8 cellular contexts compared by ENCODE assay signal in genomic region chr4:12729384-12729783, GRCh38.
A peak's percentile ranks its signal among the peaks of the same experiment; 100 is the strongest.
DNase-seq lines count a peak whose midpoint lies in the region; ATAC-seq and TF ChIP-seq lines count a peak whose summit lies in the region.

No MANE protein-coding gene starts in this region.

- H3K4me1 Mint-ChIP-seq in activated T-helper 1 cell treated with anti-CD3 and anti-CD28 coated beads, Interleukin-12 subunit alpha, Interleukin-12 subunit beta, Interleukin-2, Interleukin-4 antibody, amounts not matched to agents 30 ng/mL and 10 ng/mL and 1 ng/mL, durations not matched to agents 14 hours and 24 hours and 36 hours (ENCODE audit: low read depth): no peaks in the 10 kb centered on the region

- H3K9me3 Mint-ChIP-seq in activated T-helper 1 cell treated with anti-CD3 and anti-CD28 coated beads, Interleukin-12 subunit alpha, Interleukin-12 subunit beta, Interleukin-2, Interleukin-4 antibody, amounts not matched to agents 30 ng/mL and 10 ng/mL and 1 ng/mL, durations not matched to agents 14 hours and 24 hours and 36 hours: no peaks in the 10 kb centered on the region

- H3K27ac Mint-ChIP-seq in activated T-helper 1 cell treated with anti-CD3 and anti-CD28 coated beads, Interleukin-12 subunit alpha, Interleukin-12 subunit beta, Interleukin-2, Interleukin-4 antibody, amounts not matched to agents 30 ng/mL and 10 ng/mL and 1 ng/mL, durations not matched to agents 14 hours and 24 hours and 36 hours: no peak overlapping the region

- TF ChIP-seq CTCF in epithelial cell of proximal tubule (conservative IDR thresholded peaks at IDR 0.05; ENCODE audit: low read depth, low read length): peak; percentile 49

- H3K36me3 Mint-ChIP-seq in activated T-helper 1 cell treated with anti-CD3 and anti-CD28 coated beads, Interleukin-12 subunit alpha, Interleukin-12 subunit beta, Interleukin-2, Interleukin-4 antibody, amounts not matched to agents 30 ng/mL and 10 ng/mL and 1 ng/mL, durations not matched to agents 14 hours and 24 hours and 36 hours (ENCODE audit: low read depth): no peaks in the 10 kb centered on the region

- no peak overlapping the region for H3K4me3 ChIP-seq in epithelial cell of proximal tubule (ENCODE audit: low read depth, low read length)

- ATAC-seq in activated CD4-positive, CD25-positive, alpha-beta regulatory T cell treated with anti-CD3 and anti-CD28 coated beads, Interleukin-2, amount 50 U/mL, for 24 hours: no peak
- ATAC-seq in HG02642 (IDR thresholded peaks at IDR 0.05; ENCODE audit: poor library complexity, unreplicated experiment): no peak

- intact Hi-C loops in activated T-helper 1 cell treated with anti-CD3 and anti-CD28 coated beads, Interleukin-12 subunit alpha, Interleukin-12 subunit beta, Interleukin-2, Interleukin-4 antibody, amounts not matched to agents 30 ng/mL and 10 ng/mL and 1 ng/mL, durations not matched to agents 14 hours and 24 hours and 36 hours (cut with micrococcal nuclease): loop anchor here (1.0 kb wide), 2 partner anchors 820 to 925 kb away; no protein-coding TSS in a partner anchor

- no peaks in the 10 kb centered on the region for H3K27me3 Mint-ChIP-seq in activated T-helper 1 cell treated with anti-CD3 and anti-CD28 coated beads, Interleukin-12 subunit alpha, Interleukin-12 subunit beta, Interleukin-2, Interleukin-4 antibody, amounts not matched to agents 30 ng/mL and 10 ng/mL and 1 ng/mL, durations not matched to agents 14 hours and 24 hours and 36 hours (ENCODE audit: insufficient read depth)

- no peak overlapping the region for H3K4me3 Mint-ChIP-seq in activated T-helper 1 cell treated with anti-CD3 and anti-CD28 coated beads, Interleukin-12 subunit alpha, Interleukin-12 subunit beta, Interleukin-2, Interleukin-4 antibody, amounts not matched to agents 30 ng/mL and 10 ng/mL and 1 ng/mL, durations not matched to agents 14 hours and 24 hours and 36 hours

- peak; percentile 17 for DNase-seq in SKM-1 treated with dmso at 0.1 percent for 144 hours (lab: John Stamatoyannopoulos, UW; ENCODE audit: unreplicated experiment)
- no peak for DNase-seq in SKM-1 (lab: John Stamatoyannopoulos, UW; ENCODE audit: unreplicated experiment)
- peak; percentile 37 for DNase-seq in NCI-H2081 treated with DMSO at 0.1 percent for 48 hours (lab: John Stamatoyannopoulos, UW)
- DNase-seq in epithelial cell of proximal tubule (ENCODE audit: low read depth): no peak
- peak; percentile 51 for DNase-seq in superior temporal gyrus (ENCODE audit: extremely low spot score)
- no peak for DNase-seq in activated T-helper 1 cell treated with anti-CD3 and anti-CD28 coated beads, Interleukin-12 subunit alpha, Interleukin-12 subunit beta, Interleukin-2, Interleukin-4 antibody, amounts not matched to agents 30 ng/mL and 10 ng/mL and 1 ng/mL, durations not matched to agents 14 hours and 24 hours and 36 hours (ENCODE audit: low spot score)

Comparison
In these comparisons a context has a peak if more than half of its experiments do, and no peak if none do; other contexts are left out.
1. DNase-seq: peak in SKM-1 treated with dmso at 0.1 percent for 144 hours (single experiment), NCI-H2081 treated with DMSO at 0.1 percent for 48 hours (single experiment) and superior temporal gyrus (single experiment); none in SKM-1 (single experiment), epithelial cell of proximal tubule (single experiment) and activated T-helper 1 cell treated with anti-CD3 and anti-CD28 coated beads, Interleukin-12 subunit alpha, Interleukin-12 subunit beta, Interleukin-2, Interleukin-4 antibody, amounts not matched to agents 30 ng/mL and 10 ng/mL and 1 ng/mL, durations not matched to agents 14 hours and 24 hours and 36 hours (single experiment).